ENCODE assay signal across 17 cellular contexts in genomic region chr5:53337827-53338226, GRCh38.
DNase-seq lines count a peak whose midpoint lies in the region; ATAC-seq and TF ChIP-seq lines count a peak whose summit lies in the region.
"Had no signal": no experiment of that assay in that cellular context is flagged by ENCODE, and none has a peak within 500 bp of the region (broad histone marks: within the 10 kb centered on the region; RNA-seq: fewer than 3 reads in every experiment).

No MANE protein-coding gene starts in this region.

- TF ChIP-seq CTCF in mammary epithelial cell (conservative IDR thresholded peaks at IDR 0.05 in 1 of 2, IDR thresholded peaks at IDR 0.05 in 1 of 2; ENCODE audit: extremely low read depth in 1 of 2, insufficient read depth in 1 of 2, low read depth in 1 of 2, low read length in 2 of 2) (no peak), foreskin keratinocyte (conservative IDR thresholded peaks at IDR 0.05) (no peak), WERI-Rb-1 (IDR thresholded peaks at IDR 0.05; ENCODE audit: low read depth, low read length) (no peak)

- H3K4me3 Mint-ChIP-seq in immature natural killer cell: no peak overlapping the region
- H3K4me3 Mint-ChIP-seq: CD8-positive, alpha-beta memory T cell; GM23338; H9; HFFc6 had no signal

- dilution Hi-C loops in mammary epithelial cell (cut with HindIII; ENCODE audit: low sequenced_read_pairs): loop anchor here (10.0 kb wide), 1 partner anchor 147 kb away; the partner anchor contains the start of gene FST

- no peaks in the 10 kb centered on the region for H3K36me3 ChIP-seq in mammary epithelial cell (ENCODE audit: insufficient read depth, low read length)
- no peaks in the 10 kb centered on the region for H3K36me3 ChIP-seq in WERI-Rb-1
- H3K36me3 ChIP-seq: BLaER1 had no signal

- WGBS in mammary epithelial cell (ENCODE audit: low coverage, missing lambda C conversion rate): 80% methylated on average over 1 of the region's 1 CpG

- ATAC-seq in foreskin keratinocyte: no peak
- ATAC-seq: GM23338, K562 had no signal

- H3K27me3 Mint-ChIP-seq in immature natural killer cell (ENCODE audit: low read depth in 3 of 3): no peaks in the 10 kb centered on the region

- H3K9me3 ChIP-seq in mammary epithelial cell (replicated peaks; ENCODE audit: insufficient read depth, low read length): no peaks in the 10 kb centered on the region
- no peaks in the 10 kb centered on the region for H3K9me3 ChIP-seq in WERI-Rb-1 (ENCODE audit: severe bottlenecking)
- H3K9me3 ChIP-seq: BLaER1, Caco-2 had no signal

- BruUV-seq in mammary epithelial cell (replicated peaks; lab: Mats Ljungman, UMichigan): no TSS peak

- DNase-seq in ELR (ENCODE audit: low read depth): peak; percentile 27
- DNase-seq in HEK293T (ENCODE audit: extremely low spot score): no peak
- DNase-seq in mammary epithelial cell: peak; percentile 33
- DNase-seq in foreskin keratinocyte: peak in 1 of 2 donors; percentile 61
- DNase-seq in WERI-Rb-1: no peak
- DNase-seq in HCEC 1CT: no peak
- DNase-seq in immature natural killer cell: no peak
- DNase-seq: AML-193; Caco-2; CD8-positive, alpha-beta memory T cell; DMS79; H9; HFFc6 had no signal

- in situ Hi-C loops in mammary epithelial cell (cut with MboI; ENCODE audit: low sequenced_read_pairs in 2 of 2): loop anchor here in 1 of 2 donors (10.0 kb wide), 1 partner anchor 147 kb away; the partner anchor contains the start of gene FST

- no peaks in the 10 kb centered on the region for H3K4me1 Mint-ChIP-seq in immature natural killer cell
- H3K4me1 Mint-ChIP-seq: CD8-positive, alpha-beta memory T cell; GM23338; H9 had no signal

- H3K27me3 ChIP-seq in mammary epithelial cell (ENCODE audit: insufficient read depth, low read length) (no peaks in the 10 kb centered on the region), foreskin keratinocyte (no peaks in the 10 kb centered on the region), WERI-Rb-1 (ENCODE audit: insufficient read depth, low read depth, severe bottlenecking) (peaks cover 5% of the 10 kb centered on the region)
- H3K27me3 ChIP-seq: BLaER1 had no signal

- peaks cover 0 to 10% (median 1%) of the 10 kb centered on the region in 6 donors for H3K9me3 Mint-ChIP-seq in immature natural killer cell
- H3K9me3 Mint-ChIP-seq: GM23338, H9, HFFc6 had no signal

- POLR2A ChIA-PET in HEK293T (lab: Yijun Ruan, JAX): no interaction called here

- H3K27ac Mint-ChIP-seq in immature natural killer cell: no peak overlapping the region
- H3K27ac Mint-ChIP-seq: CD8-positive, alpha-beta memory T cell; GM23338; H9; HFFc6 had no signal

- H3K36me3 Mint-ChIP-seq in immature natural killer cell: no peaks in the 10 kb centered on the region
- H3K36me3 Mint-ChIP-seq: CD8-positive, alpha-beta memory T cell had no signal

- H3K79me2 ChIP-seq in mammary epithelial cell (ENCODE audit: insufficient read depth, low read length): no peaks in the 10 kb centered on the region

- no peak overlapping the region for H3K9ac ChIP-seq in mammary epithelial cell (ENCODE audit: insufficient read depth, low read length)
- H3K9ac ChIP-seq: BLaER1 had no signal

- intact Hi-C loops in mammary epithelial cell (cut with micrococcal nuclease): no loop called here

- CTCF ChIA-PET in HEK293T (lab: Yijun Ruan, JAX): no interaction called here
- CTCF ChIA-PET in mammary epithelial cell (lab: Charles Lee; ENCODE audit: low non-redundant PET): no interaction called here

- H3K4me3 ChIP-seq in mammary epithelial cell (replicated peaks in 1 of 3; ENCODE audit: insufficient read depth in 1 of 3, low read depth in 2 of 3, low read length in 3 of 3): no peak overlapping the region
- H3K4me3 ChIP-seq in WERI-Rb-1 (ENCODE audit: low read depth, low read length): no peak overlapping the region
- H3K4me3 ChIP-seq: BLaER1, GM23338, K562 had no signal

- H3K4me2 ChIP-seq in mammary epithelial cell (ENCODE audit: insufficient read depth, low read depth, low read length): peak overlapping the region; percentile 21
- H3K4me2 ChIP-seq: BLaER1, GM23338 had no signal

- H3K27ac ChIP-seq in mammary epithelial cell (ENCODE audit: insufficient read depth, low read depth, low read length) (peak overlapping the region; percentile 74), foreskin keratinocyte (peak overlapping the region; percentile 98), WERI-Rb-1 (no peak overlapping the region)
- H3K27ac ChIP-seq: BLaER1, HL-60 had no signal

- H4K20me1 ChIP-seq in mammary epithelial cell (ENCODE audit: insufficient read depth, low read length): no peaks in the 10 kb centered on the region
- H4K20me1 ChIP-seq: BLaER1 had no signal

- H3K4me1 ChIP-seq in mammary epithelial cell (ENCODE audit: insufficient read depth, low read length): peaks cover 78% of the 10 kb centered on the region
- peaks cover 72% of the 10 kb centered on the region for H3K4me1 ChIP-seq in foreskin keratinocyte
- H3K4me1 ChIP-seq: BLaER1, Caco-2 had no signal

- H2AFZ ChIP-seq in mammary epithelial cell (ENCODE audit: low read depth, low read length): no peak overlapping the region
- H2AFZ ChIP-seq: GM23338 had no signal

TF ChIP-seq in HEK293T, 16 proteins besides CTCF, POLR2A, EP300 and RAD21:
- TF ChIP-seq ZNF384 (IDR thresholded peaks at IDR 0.05) (peak; percentile 72), FOXK2 (IDR thresholded peaks at IDR 0.05) (no peak)

Comparison
In these comparisons a context has a peak if more than half of its experiments do, and no peak if none do; other contexts are left out.
1. DNase-seq: peak in ELR (single experiment) and mammary epithelial cell (single experiment); none in HEK293T (single experiment), WERI-Rb-1 (single experiment), HCEC 1CT (single experiment) and immature natural killer cell (0 of 3).